Comparison of ENCODE assay signal across 28 cellular contexts in genomic region chr14:90103808-90104207, GRCh38. TPM values are rescaled to one million over a fixed set of nuclear protein-coding genes. Genes with fewer than 3 reads are reported as not detected.
"Had no signal": no experiment of that assay in that cellular context is flagged by ENCODE, and none has a peak within 500 bp of the region (broad histone marks: within the 10 kb centered on the region; RNA-seq: fewer than 3 reads in every experiment).

No MANE protein-coding gene starts in this region.

- H3K4me3 ChIP-seq: dorsolateral prefrontal cortex, esophagus squamous epithelium, left lung, neural progenitor cell, prostate gland, right atrium auricular region, smooth muscle cell, suprapubic skin, thyroid gland had no signal

- H3K27ac ChIP-seq: dorsolateral prefrontal cortex, esophagus squamous epithelium, left lung, neural progenitor cell, prostate gland, right atrium auricular region, suprapubic skin, thyroid gland had no signal

- ATAC-seq: left cardiac atrium; left lung; naive thymus-derived CD4-positive, alpha-beta T cell; sciatic nerve; stimulated activated naive CD8-positive, alpha-beta T cell treated with anti-CD3 and anti-CD28 coated beads, Interleukin-15, amount 100 ng/mL, for 72 hours had no signal

- H3K4me1 ChIP-seq: esophagus squamous epithelium, left lung, neural progenitor cell, prostate gland, right atrium auricular region, suprapubic skin had no signal

- FAIRE-seq: colon, frontal cortex, urothelium cell line had no signal

- DNase-seq: dorsolateral prefrontal cortex; effector CD4-positive, alpha-beta T cell; esophagus squamous epithelium; head of caudate nucleus; left cardiac atrium; left lung; mesenchymal stem cell; midbrain; naive thymus-derived CD4-positive, alpha-beta T cell; stimulated activated CD4-positive, alpha-beta T cell treated with anti-CD3 and anti-CD28 coated beads, Interleukin-12 subunit alpha, Interleukin-12 subunit beta, amount 100 ng/mL, for 4 hours; stimulated activated CD4-positive, alpha-beta T cell treated with anti-CD3 and anti-CD28 coated beads, Interleukin-1b, Interleukin-23, amount 100 ng/mL, for 48 hours; stimulated activated CD4-positive, alpha-beta T cell treated with anti-CD3 and anti-CD28 coated beads, Interleukin-4, amount 100 ng/mL, for 1 hour; stimulated activated CD8-positive, alpha-beta memory T cell treated with anti-CD3 and anti-CD28 coated beads, Interleukin-4, amount 100 ng/mL, for 48 hours; stimulated activated naive CD4-positive, alpha-beta T cell; stimulated activated naive CD8-positive, alpha-beta T cell treated with anti-CD3 and anti-CD28 coated beads, Interleukin-15, amount 100 ng/mL, for 72 hours; thyroid gland; trophoblast cell had no signal

- H3K27me3 ChIP-seq: dorsolateral prefrontal cortex, esophagus squamous epithelium, left lung, neural progenitor cell, right atrium auricular region, suprapubic skin, thyroid gland had no signal

- H3K9me3 ChIP-seq: esophagus squamous epithelium, left lung, prostate gland, right atrium auricular region, suprapubic skin, thyroid gland had no signal

- H3K36me3 ChIP-seq: esophagus squamous epithelium, left lung, neural progenitor cell, prostate gland, right atrium auricular region, suprapubic skin, thyroid gland had no signal

RNA-seq across cellular contexts. Expression of gene KCNK13, which starts 42.0 kb away (rescaled TPM):
- total RNA-seq: lung microvascular endothelial cell, osteocyte had no signal
